Comparison of ENCODE assay signal across 5 cellular contexts in genomic region chrX:92611517-92611916, GRCh38.
DNase-seq lines count a peak whose midpoint lies in the region; ATAC-seq, FAIRE-seq and TF ChIP-seq lines count a peak whose summit lies in the region.
"Not testable (repeated sequence)": the region's sequence is repeated elsewhere in the genome, so short reads cannot be mapped to it uniquely, and the experiment has no call there.

No MANE protein-coding gene starts in this region.

- H3K79me2 ChIP-seq in PC-3 (ENCODE audit: low read length); GM12878 (ENCODE audit: control insufficient read depth, insufficient read depth, low read length): not testable (repeated sequence)

- in situ Hi-C loops in GM12878 (cut with MboI), result not testable (repeated sequence)

- not testable (repeated sequence) for H3K27me3 ChIP-seq in PC-3 (ENCODE audit: low read length); GM12878 (replicated peaks in 1 of 2; ENCODE audit: control insufficient read depth in 2 of 2, insufficient read depth in 2 of 2, low read length in 1 of 2)

- not testable (repeated sequence) for H3K36me3 ChIP-seq in PC-3 (ENCODE audit: low read depth, low read length); GM12878 (ENCODE audit: control insufficient read depth in 2 of 2, insufficient read depth in 2 of 2, low read length in 1 of 2)

- not testable (repeated sequence) for TF ChIP-seq RAD21 in GM12878 (IDR thresholded peaks at IDR 0.05; ENCODE audit: insufficient read depth, low read depth, low read length)

- BruUV-seq in PC-3 (replicated peaks; lab: Mats Ljungman, UMichigan); GM12878 (replicated peaks; lab: Mats Ljungman, UMichigan): not testable (repeated sequence)

- intact Hi-C loops in PC-3 (cut with micrococcal nuclease); GM12878 (cut with micrococcal nuclease; ENCODE audit: unreplicated experiment): not testable (repeated sequence)

- WGBS in GM12878 (ENCODE audit: insufficient coverage, insufficient replicate concordance, low lambda C conversion rate, missing lambda C conversion rate), result 100% methylated on average over 1 of the region's 1 CpG

- H3K4me1 ChIP-seq in PC-3 (ENCODE audit: insufficient read depth, low read length); GM12878 (ENCODE audit: control insufficient read depth, insufficient read depth, low read length): not testable (repeated sequence)

- not testable (repeated sequence) for H4K20me1 ChIP-seq in PC-3 (ENCODE audit: low read length); GM12878 (ENCODE audit: control insufficient read depth, insufficient read depth)

- FAIRE-seq in GM12892 (lab: Jason Lieb, UNC) (peak; percentile 85), GM12878 (lab: Jason Lieb, UNC) (peak; percentile 41), endometrium (lab: Jason Lieb, UNC) (peak; percentile 69), frontal cortex (lab: Jason Lieb, UNC) (peak; percentile 23)

- not testable (repeated sequence) for H2AFZ ChIP-seq in PC-3 (ENCODE audit: low read length); GM12878 (ENCODE audit: control insufficient read depth, low read depth, low read length)

- SMC1A ChIA-PET in GM12878 (lab: Charles Lee; ENCODE audit: uncharacterized antibody, unreplicated experiment), result not testable (repeated sequence)

- not testable (repeated sequence) for TF ChIP-seq POLR2A in GM12892 (IDR thresholded peaks at IDR 0.05; ENCODE audit: low read depth, low read length); GM12878 (IDR thresholded peaks at IDR 0.05; ENCODE audit: low read depth, low read length)

- H3K27ac ChIP-seq in PC-3 (ENCODE audit: low read length); GM12878 (ENCODE audit: control insufficient read depth, insufficient read depth): not testable (repeated sequence)

- not testable (repeated sequence) for H3K4me3 ChIP-seq in PC-3 (ENCODE audit: low read length); GM12878

- H3K9ac ChIP-seq in PC-3 (ENCODE audit: low read length); GM12878 (ENCODE audit: control insufficient read depth, insufficient read depth, low read length): not testable (repeated sequence)

- CTCF ChIA-PET in PC-3 (lab: Charles Lee); GM12878 (lab: Yijun Ruan, JAX): not testable (repeated sequence)

- not testable (repeated sequence) for TF ChIP-seq CTCF in PC-3 (conservative IDR thresholded peaks at IDR 0.05; ENCODE audit: low read depth, low read length); GM12878 (IDR thresholded peaks at IDR 0.05 in 2 of 3, conservative IDR thresholded peaks at IDR 0.05 in 1 of 3; ENCODE audit: control insufficient read depth in 2 of 3, extremely low read depth in 1 of 3, insufficient read depth in 1 of 3, low read depth in 3 of 3, low read length in 3 of 3)

- H3K4me2 ChIP-seq in PC-3 (ENCODE audit: low read length); GM12878 (ENCODE audit: control insufficient read depth, insufficient read depth): not testable (repeated sequence)

- not testable (repeated sequence) for H3K9me2 ChIP-seq in PC-3 (replicated peaks; ENCODE audit: low read length)

- H3F3A ChIP-seq in PC-3 (ENCODE audit: low read length, unreplicated experiment), result not testable (repeated sequence)

- not testable (repeated sequence) for DNase-seq in GM12892 (ENCODE audit: insufficient read length); PC-3; GM12878 (ENCODE audit: low read depth, low spot score); frontal cortex (ENCODE audit: low spot score in 2 of 2)

- POLR2A ChIA-PET in PC-3 (lab: Charles Lee; ENCODE audit: unreplicated experiment); GM12878 (lab: Charles Lee): not testable (repeated sequence)

- not testable (repeated sequence) for TF ChIP-seq EP300 in GM12878 (IDR thresholded peaks at IDR 0.05; ENCODE audit: borderline replicate concordance in 1 of 2, control insufficient read depth in 1 of 2, low read depth in 2 of 2, low read length in 2 of 2)

- peak; percentile 78 for ATAC-seq in PC-3
- ATAC-seq in GM12878, result not testable (repeated sequence)

- H3K9me3 ChIP-seq in PC-3 (ENCODE audit: low read length); GM12878 (replicated peaks; ENCODE audit: control insufficient read depth, insufficient read depth, low read length): not testable (repeated sequence)

- RAD21 ChIA-PET in GM12878 (lab: Charles Lee; ENCODE audit: unreplicated experiment), result not testable (repeated sequence)
